In the genomic region with DNA sequence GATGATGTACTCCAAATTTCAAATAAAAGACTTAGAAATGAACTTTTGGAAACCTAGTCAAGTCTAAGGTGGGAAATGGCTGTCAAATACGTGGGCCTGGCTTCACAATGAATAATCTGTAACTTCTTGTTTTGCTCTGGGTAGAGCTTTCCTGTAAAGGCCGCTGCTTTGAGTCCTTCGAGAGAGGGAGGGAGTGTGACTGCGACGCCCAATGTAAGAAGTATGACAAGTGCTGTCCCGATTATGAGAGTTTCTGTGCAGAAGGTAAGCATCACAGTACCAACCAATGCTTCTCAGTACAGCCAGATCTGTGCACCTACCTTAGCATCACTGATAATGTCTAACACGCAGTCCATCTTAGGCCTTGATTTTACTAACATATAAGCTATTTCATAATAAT, we compare ENCODE assay signal across 12 cellular contexts. TPM values are rescaled to one million over a fixed set of nuclear protein-coding genes. Genes with fewer than 3 reads are reported as not detected.
"Had no signal": no experiment of that assay in that cellular context is flagged by ENCODE, and none has a peak within 500 bp of the region (broad histone marks: within the 10 kb centered on the region; RNA-seq: fewer than 3 reads in every experiment).

No MANE protein-coding gene starts in this region.

- H3K9me3 Mint-ChIP-seq: activated naive CD8-positive, alpha-beta T cell treated with anti-CD3 and anti-CD28 coated beads for 36 hours; dendritic cell treated with granulocyte-macrophage colony-stimulating factor and Interleukin-4, amounts not matched to agents 40 ng/mL and 50 ng/mL, for 4 days had no signal

- H3K27me3 ChIP-seq: pancreas, SJCRH30 had no signal

- H3K4me3 ChIP-seq: pancreas, SJCRH30 had no signal

- H3K27ac Mint-ChIP-seq: activated naive CD8-positive, alpha-beta T cell treated with anti-CD3 and anti-CD28 coated beads for 36 hours; dendritic cell treated with granulocyte-macrophage colony-stimulating factor and Interleukin-4, amounts not matched to agents 40 ng/mL and 50 ng/mL, for 4 days had no signal

- H3K27me3 Mint-ChIP-seq: activated naive CD8-positive, alpha-beta T cell treated with anti-CD3 and anti-CD28 coated beads for 36 hours; dendritic cell treated with granulocyte-macrophage colony-stimulating factor and Interleukin-4, amounts not matched to agents 40 ng/mL and 50 ng/mL, for 4 days had no signal

- H3K9me3 ChIP-seq: pancreas, SJCRH30 had no signal

- H3K4me1 ChIP-seq: pancreas, SJCRH30 had no signal

- DNase-seq: activated naive CD8-positive, alpha-beta T cell treated with anti-CD3 and anti-CD28 coated beads for 36 hours; anterior cingulate cortex; cerebellar nuclear complex; erythroblast; hippocampal formation; kidney glomerular epithelial cell; pancreas; SJCRH30; SW 1271 had no signal

- H3K4me3 Mint-ChIP-seq: activated naive CD8-positive, alpha-beta T cell treated with anti-CD3 and anti-CD28 coated beads for 36 hours; dendritic cell treated with granulocyte-macrophage colony-stimulating factor and Interleukin-4, amounts not matched to agents 40 ng/mL and 50 ng/mL, for 4 days had no signal

- H3K27ac ChIP-seq: pancreas, SJCRH30, VCaP had no signal

- ATAC-seq: pancreas had no signal

- H3K36me3 ChIP-seq: pancreas, SJCRH30 had no signal

RNA-seq across cellular contexts. Expression of a gene that starts 5.4 kb away (rescaled TPM):
- total RNA-seq: activated naive CD8-positive, alpha-beta T cell treated with anti-CD3 and anti-CD28 coated beads for 36 hours; myocyte had no signal
